ENCODE assay signal across 1 cellular context in the genomic region with DNA sequence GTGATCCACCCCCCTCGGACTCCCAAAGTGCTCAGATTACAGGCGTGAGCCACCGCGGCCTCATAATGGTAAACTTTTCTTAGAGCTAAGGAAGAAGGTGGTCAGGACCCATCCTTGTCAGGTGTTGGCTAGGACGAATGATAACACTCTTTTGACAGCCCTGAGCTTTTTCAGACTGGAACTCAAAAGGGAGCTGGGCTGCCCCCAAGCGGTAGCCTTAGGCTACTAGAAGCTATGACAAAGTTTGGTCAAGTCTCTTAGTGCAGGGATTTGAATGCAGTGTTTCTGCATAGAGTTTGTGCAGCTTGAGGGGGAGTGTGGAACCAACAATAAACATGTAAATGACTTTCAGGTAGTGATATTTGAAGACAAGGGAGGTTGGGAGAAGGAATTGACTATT.
TF ChIP-seq lines count a peak whose summit lies in the region.

No MANE protein-coding gene starts in this region.

TF ChIP-seq in K562, 482 proteins besides CTCF, POLR2A, EP300 and RAD21:
- no peak for TF ChIP-seq MAFF (IDR thresholded peaks at IDR 0.05; ENCODE audit: low read length)
- no peak for TF ChIP-seq ZNF140 (CRISPR knock-in tag; IDR thresholded peaks at IDR 0.05)
- TF ChIP-seq SMARCB1 (IDR thresholded peaks at IDR 0.05; ENCODE audit: insufficient read length, low read depth), result no peak
- TF ChIP-seq CCNT2 (IDR thresholded peaks at IDR 0.05; ENCODE audit: borderline replicate concordance, extremely low read depth, insufficient read length, low read depth, low read length), result no peak
- TF ChIP-seq, protein P1, sequence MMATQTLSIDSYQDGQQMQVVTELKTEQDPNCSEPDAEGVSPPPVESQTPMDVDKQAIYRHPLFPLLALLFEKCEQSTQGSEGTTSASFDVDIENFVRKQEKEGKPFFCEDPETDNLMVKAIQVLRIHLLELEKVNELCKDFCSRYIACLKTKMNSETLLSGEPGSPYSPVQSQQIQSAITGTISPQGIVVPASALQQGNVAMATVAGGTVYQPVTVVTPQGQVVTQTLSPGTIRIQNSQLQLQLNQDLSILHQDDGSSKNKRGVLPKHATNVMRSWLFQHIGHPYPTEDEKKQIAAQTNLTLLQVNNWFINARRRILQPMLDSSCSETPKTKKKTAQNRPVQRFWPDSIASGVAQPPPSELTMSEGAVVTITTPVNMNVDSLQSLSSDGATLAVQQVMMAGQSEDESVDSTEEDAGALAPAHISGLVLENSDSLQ (IDR thresholded peaks at IDR 0.05), result peak; percentile 31; the same call in 1 of the 2 replicates
- TF ChIP-seq MEIS2 (IDR thresholded peaks at IDR 0.05; ENCODE audit: partially characterized antibody), result peak; percentile 24
- no peak for TF ChIP-seq MCM3 (IDR thresholded peaks at IDR 0.05)
- TF ChIP-seq, protein P2, sequence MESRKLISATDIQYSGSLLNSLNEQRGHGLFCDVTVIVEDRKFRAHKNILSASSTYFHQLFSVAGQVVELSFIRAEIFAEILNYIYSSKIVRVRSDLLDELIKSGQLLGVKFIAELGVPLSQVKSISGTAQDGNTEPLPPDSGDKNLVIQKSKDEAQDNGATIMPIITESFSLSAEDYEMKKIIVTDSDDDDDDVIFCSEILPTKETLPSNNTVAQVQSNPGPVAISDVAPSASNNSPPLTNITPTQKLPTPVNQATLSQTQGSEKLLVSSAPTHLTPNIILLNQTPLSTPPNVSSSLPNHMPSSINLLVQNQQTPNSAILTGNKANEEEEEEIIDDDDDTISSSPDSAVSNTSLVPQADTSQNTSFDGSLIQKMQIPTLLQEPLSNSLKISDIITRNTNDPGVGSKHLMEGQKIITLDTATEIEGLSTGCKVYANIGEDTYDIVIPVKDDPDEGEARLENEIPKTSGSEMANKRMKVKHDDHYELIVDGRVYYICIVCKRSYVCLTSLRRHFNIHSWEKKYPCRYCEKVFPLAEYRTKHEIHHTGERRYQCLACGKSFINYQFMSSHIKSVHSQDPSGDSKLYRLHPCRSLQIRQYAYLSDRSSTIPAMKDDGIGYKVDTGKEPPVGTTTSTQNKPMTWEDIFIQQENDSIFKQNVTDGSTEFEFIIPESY (CRISPR knock-in tag; IDR thresholded peaks at IDR 0.05), result peak; percentile 17; the same call in 1 of the 2 replicates
- TF ChIP-seq SMC3 (conservative IDR thresholded peaks at IDR 0.05; ENCODE audit: insufficient read depth, low read depth, low read length), result peak; percentile 47
- no peak for TF ChIP-seq NUFIP1 (IDR thresholded peaks at IDR 0.05; ENCODE audit: partially characterized antibody)
- TF ChIP-seq, protein P3, sequence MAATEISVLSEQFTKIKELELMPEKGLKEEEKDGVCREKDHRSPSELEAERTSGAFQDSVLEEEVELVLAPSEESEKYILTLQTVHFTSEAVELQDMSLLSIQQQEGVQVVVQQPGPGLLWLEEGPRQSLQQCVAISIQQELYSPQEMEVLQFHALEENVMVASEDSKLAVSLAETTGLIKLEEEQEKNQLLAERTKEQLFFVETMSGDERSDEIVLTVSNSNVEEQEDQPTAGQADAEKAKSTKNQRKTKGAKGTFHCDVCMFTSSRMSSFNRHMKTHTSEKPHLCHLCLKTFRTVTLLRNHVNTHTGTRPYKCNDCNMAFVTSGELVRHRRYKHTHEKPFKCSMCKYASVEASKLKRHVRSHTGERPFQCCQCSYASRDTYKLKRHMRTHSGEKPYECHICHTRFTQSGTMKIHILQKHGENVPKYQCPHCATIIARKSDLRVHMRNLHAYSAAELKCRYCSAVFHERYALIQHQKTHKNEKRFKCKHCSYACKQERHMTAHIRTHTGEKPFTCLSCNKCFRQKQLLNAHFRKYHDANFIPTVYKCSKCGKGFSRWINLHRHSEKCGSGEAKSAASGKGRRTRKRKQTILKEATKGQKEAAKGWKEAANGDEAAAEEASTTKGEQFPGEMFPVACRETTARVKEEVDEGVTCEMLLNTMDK (IDR thresholded peaks at IDR 0.05; ENCODE audit: borderline replicate concordance, insufficient read depth, low read depth, low read length, poor library complexity, severe bottlenecking), result peak; percentile 34
